ENCODE assay signal across 10 cellular contexts in genomic region chr16:50473375-50473945, GRCh38.
DNase-seq lines count a peak whose midpoint lies in the region; ATAC-seq and TF ChIP-seq lines count a peak whose summit lies in the region.
"Had no signal": no experiment of that assay in that cellular context is flagged by ENCODE, and none has a peak within 500 bp of the region (broad histone marks: within the 10 kb centered on the region; RNA-seq: fewer than 3 reads in every experiment).

No MANE protein-coding gene starts in this region.

- peaks cover 9% of the 10 kb centered on the region for H3K4me1 ChIP-seq in RWPE2 (ENCODE audit: insufficient read depth, poor library complexity, severe bottlenecking)
- H3K4me1 ChIP-seq: SJSA1 had no signal

- peak; percentile 82 for ATAC-seq in activated CD4-positive, alpha-beta T cell treated with anti-CD3 and anti-CD28 coated beads for 36 hours
- ATAC-seq in HG02885 (IDR thresholded peaks at IDR 0.05; ENCODE audit: poor library complexity, unreplicated experiment) (peak; percentile 86), RWPE2 (ENCODE audit: low read depth) (peak; percentile 80)

- H3K9me3 ChIP-seq in RWPE2 (ENCODE audit: severe bottlenecking): no peaks in the 10 kb centered on the region
- H3K9me3 ChIP-seq: pancreas, SJSA1 had no signal

- POLR2A ChIA-PET in activated CD4-positive, alpha-beta T cell treated with anti-CD3 and anti-CD28 coated beads for 36 hours (lab: Charles Lee): no interaction called here

- H3K9me3 Mint-ChIP-seq in activated CD4-positive, alpha-beta T cell treated with anti-CD3 and anti-CD28 coated beads for 36 hours (ENCODE audit: low read depth): no peaks in the 10 kb centered on the region

- TF ChIP-seq CTCF in RWPE2 (IDR thresholded peaks at IDR 0.05; ENCODE audit: poor library complexity, severe bottlenecking): no peak

- H3K27me3 ChIP-seq in RWPE2 (ENCODE audit: insufficient read depth, poor library complexity, severe bottlenecking): no peaks in the 10 kb centered on the region
- H3K27me3 ChIP-seq: pancreas had no signal

- CTCF ChIA-PET in activated CD4-positive, alpha-beta T cell treated with anti-CD3 and anti-CD28 coated beads for 36 hours (lab: Charles Lee): interaction anchor here (0.7 to 2.4 kb wide), 7 partner anchors 8 to 338 kb away, joined by 3 to 8 read pairs (median 4); no protein-coding TSS in a partner anchor

- H3K36me3 Mint-ChIP-seq in activated CD4-positive, alpha-beta T cell treated with anti-CD3 and anti-CD28 coated beads for 36 hours (ENCODE audit: low read depth): no peaks in the 10 kb centered on the region

- intact Hi-C loops in activated CD4-positive, alpha-beta T cell treated with anti-CD3 and anti-CD28 coated beads for 36 hours (cut with DNase I, micrococcal nuclease): loop anchor here in 1 of 2 experiments (5.0 kb wide), 3 partner anchors 206 to 334 kb away; partner anchors contain the start of gene ADCY7

- peak overlapping the region; percentile 55 for H3K27ac Mint-ChIP-seq in activated CD4-positive, alpha-beta T cell treated with anti-CD3 and anti-CD28 coated beads for 36 hours

- H3K4me3 Mint-ChIP-seq in activated CD4-positive, alpha-beta T cell treated with anti-CD3 and anti-CD28 coated beads for 36 hours: no peak overlapping the region

- no peak overlapping the region for H3K4me3 ChIP-seq in RWPE2 (ENCODE audit: severe bottlenecking)
- H3K4me3 ChIP-seq: pancreas, SJSA1 had no signal

- peaks cover 3% of the 10 kb centered on the region for H3K27me3 Mint-ChIP-seq in activated CD4-positive, alpha-beta T cell treated with anti-CD3 and anti-CD28 coated beads for 36 hours

- peak; percentile 54 for DNase-seq in activated CD4-positive, alpha-beta T cell treated with anti-CD3 and anti-CD28 coated beads for 36 hours
- no peak for DNase-seq in activated CD4-positive, alpha-beta T cell treated with anti-CD3 and anti-CD28 coated beads, Interleukin-2, amount 50 U/mL, for 1 hour
- DNase-seq in RWPE2 (ENCODE audit: low spot score): no peak
- peak; percentile 33 for DNase-seq in renal cortical epithelial cell (ENCODE audit: low read depth)
- DNase-seq in NCI-H1694 (lab: John Stamatoyannopoulos, UW): no peak
- no peak for DNase-seq in effector CD8-positive, alpha-beta T cell (lab: John Stamatoyannopoulos, UW)
- no peak for DNase-seq in SIG-M5 treated with dmso at 0.1 percent for 504 hours (lab: John Stamatoyannopoulos, UW; ENCODE audit: unreplicated experiment)
- DNase-seq: pancreas had no signal

- H3K27ac ChIP-seq in RWPE2 (ENCODE audit: poor library complexity, severe bottlenecking): no peak overlapping the region
- H3K27ac ChIP-seq: pancreas, SJSA1 had no signal

- H3K4me1 Mint-ChIP-seq in activated CD4-positive, alpha-beta T cell treated with anti-CD3 and anti-CD28 coated beads for 36 hours: peaks cover 26% of the 10 kb centered on the region

- H3K36me3 ChIP-seq in RWPE2 (ENCODE audit: low read depth): no peaks in the 10 kb centered on the region
- H3K36me3 ChIP-seq: pancreas, SJSA1 had no signal

Comparison
In these comparisons a context has a peak if more than half of its experiments do, and no peak if none do; other contexts are left out.
1. DNase-seq: peak in activated CD4-positive, alpha-beta T cell treated with anti-CD3 and anti-CD28 coated beads for 36 hours (single experiment) and renal cortical epithelial cell (single experiment); none in activated CD4-positive, alpha-beta T cell treated with anti-CD3 and anti-CD28 coated beads, Interleukin-2, amount 50 U/mL, for 1 hour (single experiment), RWPE2 (single experiment), NCI-H1694 (single experiment), effector CD8-positive, alpha-beta T cell (single experiment) and SIG-M5 treated with dmso at 0.1 percent for 504 hours (single experiment).
2. Peak in every context shown above with its lines, with median percentiles within 50 percentile points of each other: ATAC-seq.